In genomic region chr11:113376156-113376555, GRCh38 we compare ENCODE assay signal across 12 cellular contexts. TPM values are rescaled to one million over a fixed set of nuclear protein-coding genes. Genes with fewer than 3 reads are reported as not detected.
DNase-seq lines count a peak whose midpoint lies in the region; ATAC-seq and FAIRE-seq lines count a peak whose summit lies in the region.
"Had no signal": no experiment of that assay in that cellular context is flagged by ENCODE, and none has a peak within 500 bp of the region (broad histone marks: within the 10 kb centered on the region; RNA-seq: fewer than 3 reads in every experiment).

No MANE protein-coding gene starts in this region.

- H3K36me3 ChIP-seq in adipocyte (ENCODE audit: control insufficient read depth, insufficient read depth, low read length, severe bottlenecking): no peaks in the 10 kb centered on the region
- peaks cover 0 to 6% (median 0%) of the 10 kb centered on the region in 3 experiments for H3K36me3 ChIP-seq in naive thymus-derived CD4-positive, alpha-beta T cell (ENCODE audit: control insufficient read depth in 2 of 3, insufficient read depth in 3 of 3, low read length in 3 of 3)
- H3K36me3 ChIP-seq: suprapubic skin had no signal

- H3K27ac Mint-ChIP-seq in naive thymus-derived CD4-positive, alpha-beta T cell: no peak overlapping the region
- H3K27ac Mint-ChIP-seq: WTC11 had no signal

- ATAC-seq in GM19025 (IDR thresholded peaks at IDR 0.05; ENCODE audit: low read depth, unreplicated experiment) (peak; percentile 48), HG03432 (IDR thresholded peaks at IDR 0.05; ENCODE audit: unreplicated experiment) (peak; percentile 76), HG03097 (IDR thresholded peaks at IDR 0.05; ENCODE audit: low FRiP score, unreplicated experiment) (no peak)
- ATAC-seq in naive thymus-derived CD4-positive, alpha-beta T cell: peak; percentile 45
- ATAC-seq: WTC11 had no signal

- DNase-seq in adipocyte (ENCODE audit: low read depth): peak; percentile 4
- no peak for DNase-seq in naive thymus-derived CD4-positive, alpha-beta T cell
- no peak for DNase-seq in A172 (ENCODE audit: low spot score)
- no peak for DNase-seq in COLO668 (lab: John Stamatoyannopoulos, UW; ENCODE audit: unreplicated experiment)
- DNase-seq in RCC 7860 (ENCODE audit: low spot score): no peak
- DNase-seq: aorta, Calu3 had no signal

- CTCF ChIA-PET in naive thymus-derived CD4-positive, alpha-beta T cell (lab: Charles Lee): interaction anchor here (0.7 kb wide), 1 partner anchor 271 kb away, joined by 3 read pairs; no protein-coding TSS in a partner anchor

- H3K9ac ChIP-seq in adipocyte (ENCODE audit: low read length): no peak overlapping the region

- H3K36me3 Mint-ChIP-seq in naive thymus-derived CD4-positive, alpha-beta T cell: peaks cover 0 to 56% (median 13%) of the 10 kb centered on the region in 5 donors
- H3K36me3 Mint-ChIP-seq: WTC11 had no signal

- POLR2A ChIA-PET in naive thymus-derived CD4-positive, alpha-beta T cell (lab: Charles Lee): no interaction called here

- no peak overlapping the region for H3K4me3 ChIP-seq in adipocyte (ENCODE audit: low read length)
- no peak overlapping the region for H3K4me3 ChIP-seq in naive thymus-derived CD4-positive, alpha-beta T cell (ENCODE audit: low read length)
- H3K4me3 ChIP-seq: suprapubic skin had no signal

- no peak overlapping the region for H3K4me3 Mint-ChIP-seq in naive thymus-derived CD4-positive, alpha-beta T cell
- H3K4me3 Mint-ChIP-seq: WTC11 had no signal

- H3K4me1 ChIP-seq in adipocyte (ENCODE audit: control insufficient read depth, insufficient read depth, low read length): peaks cover 20% of the 10 kb centered on the region
- no peaks in the 10 kb centered on the region for H3K4me1 ChIP-seq in naive thymus-derived CD4-positive, alpha-beta T cell (ENCODE audit: control insufficient read depth in 2 of 2, insufficient read depth in 2 of 2, low read length in 2 of 2)

- H3K9me3 Mint-ChIP-seq in naive thymus-derived CD4-positive, alpha-beta T cell: peaks cover 0 to 2% (median 0%) of the 10 kb centered on the region in 11 donors

- peaks cover 0 to 4% (median 0%) of the 10 kb centered on the region in 5 donors for H3K27me3 Mint-ChIP-seq in naive thymus-derived CD4-positive, alpha-beta T cell

- no peak overlapping the region for H3K27ac ChIP-seq in naive thymus-derived CD4-positive, alpha-beta T cell (ENCODE audit: low read depth, low read length)
- H3K27ac ChIP-seq: suprapubic skin had no signal

- no peaks in the 10 kb centered on the region for H3K9me3 ChIP-seq in adipocyte (ENCODE audit: control insufficient read depth, low read length)
- H3K9me3 ChIP-seq in naive thymus-derived CD4-positive, alpha-beta T cell (ENCODE audit: control insufficient read depth in 2 of 3, low read length in 3 of 3): no peaks in the 10 kb centered on the region
- H3K9me3 ChIP-seq: suprapubic skin had no signal

- no peaks in the 10 kb centered on the region for H3K4me1 Mint-ChIP-seq in naive thymus-derived CD4-positive, alpha-beta T cell

- H3K27me3 ChIP-seq in adipocyte (replicated peaks; ENCODE audit: control insufficient read depth, insufficient read depth, low read length): no peaks in the 10 kb centered on the region
- peaks cover 0 to 3% of the 10 kb centered on the region in 2 donors for H3K27me3 ChIP-seq in naive thymus-derived CD4-positive, alpha-beta T cell (ENCODE audit: control insufficient read depth in 2 of 2, insufficient read depth in 2 of 2, low read length in 2 of 2)
- H3K27me3 ChIP-seq: suprapubic skin had no signal

- intact Hi-C loops in naive thymus-derived CD4-positive, alpha-beta T cell (cut with micrococcal nuclease): no loop called here

- FAIRE-seq in RCC 7860 (lab: Jason Lieb, UNC): no peak

RNA-seq across cellular contexts. Expression of gene ANKK1, which starts 11.4 kb away (rescaled TPM):
- total RNA-seq in naive thymus-derived CD4-positive, alpha-beta T cell: 1 to 10 TPM in 4 of 5 experiments, under 1 TPM in 1; 0.24 to 4.2 (median 3.2) TPM
- polyA plus RNA-seq in naive thymus-derived CD4-positive, alpha-beta T cell: under 1 TPM in 1 of 2 donors, not detected in 1; 0.61 TPM
- total RNA-seq in A172 (2014; rRNA removed; shearing (Covaris generic)): not detected in 2 replicates
